Comparison of ENCODE assay signal across 7 cellular contexts in genomic region chr10:13036841-13037240, GRCh38. TPM values are rescaled to one million over a fixed set of nuclear protein-coding genes. Genes with fewer than 3 reads are reported as not detected.
"Had no signal": no experiment of that assay in that cellular context is flagged by ENCODE, and none has a peak within 500 bp of the region (broad histone marks: within the 10 kb centered on the region; RNA-seq: fewer than 3 reads in every experiment).

No MANE protein-coding gene starts in this region.

- H3K4me3 Mint-ChIP-seq: IgD-negative memory B cell had no signal

- H3K36me3 Mint-ChIP-seq: IgD-negative memory B cell had no signal

- DNase-seq: IMR-90, KBM-7, KG1 had no signal

- H3K4me3 ChIP-seq: K562 had no signal

- H3K27ac Mint-ChIP-seq: IgD-negative memory B cell had no signal

- H3K4me1 Mint-ChIP-seq: IgD-negative memory B cell had no signal

- ATAC-seq: HepG2, K562 had no signal

RNA-seq across cellular contexts. Expression of gene CCDC3, which starts 35.3 kb away (rescaled TPM):
- total RNA-seq: HepG2, HT-29, K562 had no signal
